In genomic region chr16:56357765-56358322, GRCh38 we compare ENCODE assay signal across 9 cellular contexts.
DNase-seq lines count a peak whose midpoint lies in the region; ATAC-seq and TF ChIP-seq lines count a peak whose summit lies in the region.
"Had no signal": no experiment of that assay in that cellular context is flagged by ENCODE, and none has a peak within 500 bp of the region (broad histone marks: within the 10 kb centered on the region; RNA-seq: fewer than 3 reads in every experiment).

No MANE protein-coding gene starts in this region.

- H3K9ac ChIP-seq in SU-DHL-6 (ENCODE audit: low read length) (no peak overlapping the region), fibroblast of lung (ENCODE audit: insufficient read depth, low read length) (no peak overlapping the region), rectal smooth muscle tissue (ENCODE audit: low read length) (no peak overlapping the region)

- H3K9me3 ChIP-seq in SU-DHL-6 (ENCODE audit: insufficient read depth, low read length) (no peaks in the 10 kb centered on the region), fibroblast of lung (ENCODE audit: control insufficient read depth, insufficient read depth, low read depth, low read length) (no peaks in the 10 kb centered on the region)

- TF ChIP-seq CTCF in GM13977 (IDR thresholded peaks at IDR 0.05; ENCODE audit: extremely low read depth, insufficient read depth, missing control alignments) (no peak), SU-DHL-6 (IDR thresholded peaks at IDR 0.05; ENCODE audit: insufficient read depth, low read length, poor library complexity, severe bottlenecking) (peak; percentile 11), fibroblast of lung (conservative IDR thresholded peaks at IDR 0.05 in 1 of 2, IDR thresholded peaks at IDR 0.05 in 1 of 2; ENCODE audit: low read depth in 1 of 2, low read length in 2 of 2) (no peak)

- H3K4me1 ChIP-seq in fibroblast of lung (ENCODE audit: control insufficient read depth, extremely low read depth, insufficient read depth, low read length) = peaks cover 2% of the 10 kb centered on the region
- peaks cover 6% of the 10 kb centered on the region for H3K4me1 ChIP-seq in rectal smooth muscle tissue (ENCODE audit: control insufficient read depth, insufficient read depth, low read length)

- DNase-seq in GM13977 (ENCODE audit: low spot score) (peak; percentile 19), fibroblast of lung (ENCODE audit: low read depth in 2 of 2) (no peak), DMS79 treated with DMSO at 0.1 percent for 48 hours (lab: John Stamatoyannopoulos, UW) (no peak), T-helper 1 cell (no peak), NCI-H1048 (lab: John Stamatoyannopoulos, UW) (no peak)
- DNase-seq: stimulated activated CD4-positive, alpha-beta T cell treated with anti-CD3 and anti-CD28 coated beads, Interleukin-1b, Interleukin-23, amount 100 ng/mL, for 48 hours had no signal

- H3K9me2 ChIP-seq in SU-DHL-6 (replicated peaks; ENCODE audit: insufficient read depth, low read length) = no peaks in the 10 kb centered on the region

- H3K36me3 ChIP-seq in SU-DHL-6 (ENCODE audit: low read length) = no peaks in the 10 kb centered on the region; the same call in 1 of the 2 replicates
- peaks cover 9% of the 10 kb centered on the region for H3K36me3 ChIP-seq in fibroblast of lung (ENCODE audit: control insufficient read depth, insufficient read depth, low read length)
- peaks cover 12% of the 10 kb centered on the region for H3K36me3 ChIP-seq in rectal smooth muscle tissue (ENCODE audit: control insufficient read depth, insufficient read depth, low read length)

- H3K79me2 ChIP-seq in SU-DHL-6 (ENCODE audit: insufficient read depth, low read length) = no peaks in the 10 kb centered on the region
- no peaks in the 10 kb centered on the region for H3K79me2 ChIP-seq in fibroblast of lung (ENCODE audit: control insufficient read depth, insufficient read depth, low read length)

- H4K20me1 ChIP-seq in SU-DHL-6 (ENCODE audit: low read depth, low read length) (no peaks in the 10 kb centered on the region), fibroblast of lung (ENCODE audit: control insufficient read depth, extremely low read depth, insufficient read depth, low read length) (no peaks in the 10 kb centered on the region)

- ATAC-seq in GM21717 (IDR thresholded peaks at IDR 0.05; ENCODE audit: unreplicated experiment) = no peak

- no peak overlapping the region for H3K27ac ChIP-seq in SU-DHL-6 (ENCODE audit: low read depth, low read length)
- H3K27ac ChIP-seq in fibroblast of lung (ENCODE audit: insufficient read depth, low read length) = peak overlapping the region; percentile 77
- peak overlapping the region; percentile 49 for H3K27ac ChIP-seq in rectal smooth muscle tissue (ENCODE audit: low read depth, low read length)

- in situ Hi-C loops in GM13977 (cut with MboI; ENCODE audit: low pct_unique_long_range_greater_than_20kb, low sequenced_read_pairs, unreplicated experiment) = no loop called here

- no peak overlapping the region for H2AFZ ChIP-seq in SU-DHL-6 (ENCODE audit: low read depth, low read length, severe bottlenecking)
- H2AFZ ChIP-seq in fibroblast of lung (ENCODE audit: low read length) = no peak overlapping the region

- H3F3A ChIP-seq in SU-DHL-6 (ENCODE audit: insufficient read depth) = no peaks in the 10 kb centered on the region; the same call in 1 of the 2 replicates

- H3K4me2 ChIP-seq in SU-DHL-6 (ENCODE audit: low read depth, low read length, poor library complexity, severe bottlenecking) = no peak overlapping the region
- H3K4me2 ChIP-seq in fibroblast of lung (ENCODE audit: extremely low read depth, insufficient read depth, low read length) = no peak overlapping the region

- H3K4me3 ChIP-seq in SU-DHL-6 (ENCODE audit: insufficient read depth, low read length, poor library complexity, severe bottlenecking) = no peak overlapping the region
- H3K4me3 ChIP-seq in fibroblast of lung (replicated peaks in 1 of 4; ENCODE audit: control extremely low read depth in 1 of 4, insufficient read depth in 1 of 4, low read depth in 3 of 4, low read length in 4 of 4) = no peak overlapping the region
- H3K4me3 ChIP-seq in rectal smooth muscle tissue (ENCODE audit: low read length) = no peak overlapping the region

- H3K27me3 ChIP-seq in SU-DHL-6 (ENCODE audit: low read length) (no peaks in the 10 kb centered on the region), fibroblast of lung (ENCODE audit: control insufficient read depth, insufficient read depth, low read length) (no peaks in the 10 kb centered on the region), rectal smooth muscle tissue (ENCODE audit: control insufficient read depth, insufficient read depth, low read length) (no peaks in the 10 kb centered on the region)
